26 cellular contexts compared by ENCODE assay signal in the genomic region with DNA sequence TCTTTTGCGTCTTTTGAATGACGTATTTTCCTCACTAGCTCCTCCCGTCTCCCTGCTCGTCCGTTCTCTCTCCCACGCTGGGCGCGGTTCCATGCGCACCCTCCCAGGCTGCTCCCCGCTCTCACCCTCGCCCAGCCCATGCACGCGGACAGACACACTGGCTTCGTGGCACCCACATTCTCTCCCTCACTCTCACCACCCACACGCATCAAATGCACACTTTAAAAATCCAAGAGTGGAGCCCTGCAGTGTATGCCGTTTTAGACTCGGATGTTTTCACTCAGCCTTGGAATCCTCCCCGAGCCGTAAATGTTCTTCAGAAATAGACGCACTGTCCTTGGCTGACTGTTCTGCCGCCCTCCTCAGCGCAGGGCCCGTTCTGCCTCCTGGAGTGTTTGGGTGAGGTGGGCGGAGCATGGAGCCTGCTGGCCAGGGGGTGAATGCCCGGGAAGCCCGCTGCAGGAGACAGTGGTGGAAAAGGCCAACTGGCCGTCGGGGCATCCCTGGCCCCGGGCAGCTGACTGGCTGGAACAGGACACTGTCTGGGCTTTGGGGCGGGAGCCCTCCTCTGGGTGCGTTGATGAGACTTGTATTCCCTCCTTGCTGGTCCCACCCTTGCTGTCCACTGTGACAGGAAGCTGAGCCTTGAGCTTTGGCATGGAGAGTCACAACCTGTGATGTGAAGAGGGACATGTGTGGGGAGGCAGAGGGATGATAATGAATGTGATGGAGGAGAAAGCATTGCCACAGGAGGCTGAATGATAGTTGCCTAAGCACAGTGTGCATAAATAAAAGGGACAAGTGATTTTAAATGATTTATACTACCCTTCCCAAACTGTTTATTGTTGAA. TPM values are rescaled to one million over a fixed set of nuclear protein-coding genes. Genes with fewer than 3 reads are reported as not detected.
DNase-seq lines count a peak whose midpoint lies in the region; ATAC-seq and TF ChIP-seq lines count a peak whose summit lies in the region.
"Had no signal": no experiment of that assay in that cellular context is flagged by ENCODE, and none has a peak within 500 bp of the region (broad histone marks: within the 10 kb centered on the region; RNA-seq: fewer than 3 reads in every experiment).

No MANE protein-coding gene starts in this region.

- POLR2A ChIA-PET in CD8-positive, alpha-beta memory T cell (lab: Charles Lee), result no interaction called here

- H3K9me3 ChIP-seq in CD8-positive, alpha-beta memory T cell (ENCODE audit: low read length), result no peaks in the 10 kb centered on the region
- H3K9me3 ChIP-seq: A549, BLaER1, heart right ventricle, psoas muscle, testis had no signal

- no peak for ATAC-seq in GM19397 (IDR thresholded peaks at IDR 0.05; ENCODE audit: unreplicated experiment)
- ATAC-seq: A549, heart right ventricle, psoas muscle had no signal

- H3K4me1 ChIP-seq in CD8-positive, alpha-beta memory T cell (ENCODE audit: insufficient read depth, low read length), result no peaks in the 10 kb centered on the region
- H3K4me1 ChIP-seq: A549, BLaER1, psoas muscle had no signal

- H3K27ac Mint-ChIP-seq in CD8-positive, alpha-beta memory T cell, result no peak overlapping the region
- H3K27ac Mint-ChIP-seq: activated CD4-positive, alpha-beta T cell treated with anti-CD3 and anti-CD28 coated beads, Interleukin-2, amount 10 ng/mL, durations not matched to agents 24 days and 14 days; activated T-cell treated with anti-CD3 and anti-CD28 coated beads, Interleukin-2, amount 50 U/mL, for 24 hours; T-helper 2 cell treated with Interferon-gamma antibody and Interleukin-4, amounts not matched to agents 5 μg/mL and 100 μg/mL, for 36 hours had no signal

- H3K4me1 Mint-ChIP-seq in CD8-positive, alpha-beta memory T cell, result no peaks in the 10 kb centered on the region

- H3K36me3 ChIP-seq in CD8-positive, alpha-beta memory T cell (ENCODE audit: insufficient read depth, low read length), result no peaks in the 10 kb centered on the region
- H3K36me3 ChIP-seq: BLaER1, heart right ventricle had no signal

- H3K4me3 Mint-ChIP-seq in CD8-positive, alpha-beta memory T cell, result no peak overlapping the region
- H3K4me3 Mint-ChIP-seq: activated CD4-positive, alpha-beta T cell treated with anti-CD3 and anti-CD28 coated beads, Interleukin-2, amount 10 ng/mL, durations not matched to agents 24 days and 14 days; activated T-cell treated with anti-CD3 and anti-CD28 coated beads, Interleukin-2, amount 50 U/mL, for 24 hours; neural progenitor cell; T-helper 2 cell treated with Interferon-gamma antibody and Interleukin-4, amounts not matched to agents 5 μg/mL and 100 μg/mL, for 36 hours had no signal

- DNase-seq in EH (ENCODE audit: low read depth) (peak; percentile 81), anterior cingulate cortex (lab: John Stamatoyannopoulos, UW) (peak in 42 of 58 donors; percentile 10 to 88 (median 62)), foreskin fibroblast (peak in 1 of 2 donors; percentile 33), superior temporal gyrus (ENCODE audit: extremely low spot score) (peak; percentile 67), GM13977 (ENCODE audit: low spot score) (no peak), germinal center (ENCODE audit: low spot score) (no peak)
- no peak for DNase-seq in CD8-positive, alpha-beta memory T cell
- DNase-seq: activated CD4-positive, alpha-beta T cell treated with anti-CD3 and anti-CD28 coated beads, Interleukin-2, amount 10 ng/mL, durations not matched to agents 24 days and 14 days; activated gamma-delta T cell treated with Interleukin-2 at 50 U/mL for 16 hours; activated T-cell treated with anti-CD3 and anti-CD28 coated beads, Interleukin-2, amount 50 U/mL, for 24 hours; COR-L47; heart right ventricle; NCI-H1930; NCI-H524 treated with DMSO at 0.1 percent for 48 hours; PC-9; psoas muscle; SHP77; stimulated activated naive CD4-positive, alpha-beta T cell; testis had no signal

- in situ Hi-C loops in GM13977 (cut with MboI; ENCODE audit: low pct_unique_long_range_greater_than_20kb, low sequenced_read_pairs, unreplicated experiment), result no loop called here

- peak overlapping the region; percentile 13 to 21 for H3K4me3 ChIP-seq in foreskin fibroblast (ENCODE audit: low read depth in 1 of 2, low read length in 2 of 2)
- H3K4me3 ChIP-seq in CD8-positive, alpha-beta memory T cell (ENCODE audit: low read length), result no peak overlapping the region
- H3K4me3 ChIP-seq: A549, BLaER1, heart right ventricle, neural progenitor cell, PC-9, psoas muscle, testis had no signal

- peaks cover 0 to 1% of the 10 kb centered on the region in 2 donors for H3K27me3 Mint-ChIP-seq in CD8-positive, alpha-beta memory T cell
- H3K27me3 Mint-ChIP-seq: activated CD4-positive, alpha-beta T cell treated with anti-CD3 and anti-CD28 coated beads, Interleukin-2, amount 10 ng/mL, durations not matched to agents 24 days and 14 days; activated T-cell treated with anti-CD3 and anti-CD28 coated beads, Interleukin-2, amount 50 U/mL, for 24 hours had no signal

- no peaks in the 10 kb centered on the region for H3K9me3 Mint-ChIP-seq in CD8-positive, alpha-beta memory T cell
- H3K9me3 Mint-ChIP-seq: activated CD4-positive, alpha-beta T cell treated with anti-CD3 and anti-CD28 coated beads, Interleukin-2, amount 10 ng/mL, durations not matched to agents 24 days and 14 days; activated T-cell treated with anti-CD3 and anti-CD28 coated beads, Interleukin-2, amount 50 U/mL, for 24 hours; neural progenitor cell; T-helper 2 cell treated with Interferon-gamma antibody and Interleukin-4, amounts not matched to agents 5 μg/mL and 100 μg/mL, for 36 hours had no signal

- TF ChIP-seq CTCF in foreskin fibroblast (IDR thresholded peaks at IDR 0.05; ENCODE audit: low read depth, low read length) (no peak), GM13977 (IDR thresholded peaks at IDR 0.05; ENCODE audit: extremely low read depth, insufficient read depth, missing control alignments) (no peak)

- H3K27ac ChIP-seq in CD8-positive, alpha-beta memory T cell (ENCODE audit: low read depth, low read length), result no peak overlapping the region
- H3K27ac ChIP-seq: A549, BLaER1, epithelial cell of prostate, heart right ventricle, neural progenitor cell, PC-9, psoas muscle, testis had no signal

- peaks cover 0 to 39% (median 14%) of the 10 kb centered on the region in 3 donors for H3K36me3 Mint-ChIP-seq in CD8-positive, alpha-beta memory T cell

- H3K27me3 ChIP-seq in CD8-positive, alpha-beta memory T cell (ENCODE audit: insufficient read depth, low read length, poor library complexity, severe bottlenecking), result no peaks in the 10 kb centered on the region
- H3K27me3 ChIP-seq: BLaER1, neural progenitor cell, testis had no signal

- CTCF ChIA-PET in CD8-positive, alpha-beta memory T cell (lab: Charles Lee), result interaction anchor here (1.2 to 2.2 kb wide), 2 partner anchors 14 kb away, joined by 6 to 9 read pairs; no protein-coding TSS in a partner anchor

RNA-seq across cellular contexts. Expression of gene LYPD6B, which starts 35.4 kb away (rescaled TPM):
- total RNA-seq in CD8-positive, alpha-beta memory T cell, result not detected
- not detected for polyA plus RNA-seq in CD8-positive, alpha-beta memory T cell
- total RNA-seq: activated CD4-positive, alpha-beta T cell treated with anti-CD3 and anti-CD28 coated beads, Interleukin-2, amount 10 ng/mL, durations not matched to agents 24 days and 14 days; lung microvascular endothelial cell; psoas muscle had no signal
- polyA plus RNA-seq: A549, heart right ventricle, psoas muscle had no signal

Comparison
In these comparisons a context has a peak if more than half of its experiments do, and no peak if none do; other contexts are left out.
1. DNase-seq: peak in EH (single experiment), anterior cingulate cortex (42 of 58) and superior temporal gyrus (single experiment); none in GM13977 (single experiment), CD8-positive, alpha-beta memory T cell (0 of 5) and germinal center (single experiment).